Comparison of ENCODE assay signal across 8 cellular contexts in the genomic region with DNA sequence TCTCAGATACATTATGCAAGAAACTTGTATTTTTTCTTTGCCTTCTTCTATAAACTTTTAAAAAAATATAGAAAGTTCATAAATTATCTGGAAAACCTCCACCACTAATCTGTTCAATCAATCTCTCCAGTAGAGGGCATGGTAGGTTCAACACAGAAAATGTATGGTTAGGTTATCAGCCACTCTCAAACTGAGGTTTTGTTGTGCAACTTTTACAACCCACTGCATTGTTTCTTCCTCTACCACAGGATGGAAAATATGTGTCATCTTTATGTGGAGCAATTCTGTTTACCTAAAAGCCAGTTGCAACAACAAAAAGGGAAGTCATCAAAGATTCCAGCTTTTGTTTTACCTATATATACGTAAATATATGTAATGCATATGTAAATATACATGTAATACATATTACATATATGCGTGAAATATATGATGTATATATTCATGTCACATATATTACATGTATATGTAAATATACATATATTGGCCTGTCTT. TPM values are rescaled to one million over a fixed set of nuclear protein-coding genes. Genes with fewer than 3 reads are reported as not detected.
DNase-seq lines count a peak whose midpoint lies in the region; ATAC-seq and TF ChIP-seq lines count a peak whose summit lies in the region.

No MANE protein-coding gene starts in this region.

- DNase-seq in NCI-H1417 (lab: John Stamatoyannopoulos, UW) (peak; percentile 7 to 72 (median 15)), NCI-H1417 treated with DMSO at 0.1 percent for 48 hours (lab: John Stamatoyannopoulos, UW) (no peak), NCI-H526 (lab: John Stamatoyannopoulos, UW) (peak; percentile 8 to 56), astrocyte of the cerebellum (ENCODE audit: low read depth) (peak; percentile 88), kidney glomerular epithelial cell (lab: John Stamatoyannopoulos, UW) (peak; percentile 70), upper lobe of left lung (no peak)

- ATAC-seq in GM18873 (IDR thresholded peaks at IDR 0.05; ENCODE audit: low FRiP score, unreplicated experiment) (peak; percentile 23), HG03159 (IDR thresholded peaks at IDR 0.05; ENCODE audit: unreplicated experiment) (peak; percentile 26), upper lobe of left lung (ENCODE audit: low FRiP score in 2 of 2) (peak; percentile 48 to 68)

- no peaks in the 10 kb centered on the region for H3K36me3 ChIP-seq in upper lobe of left lung

- TF ChIP-seq CTCF in astrocyte of the cerebellum (IDR thresholded peaks at IDR 0.05; ENCODE audit: low read depth, low read length, missing control alignments) (peak; percentile 57), upper lobe of left lung (IDR thresholded peaks at IDR 0.05) (peak; percentile 14 to 67 (median 60))

- 70 to 72% methylated on average over 2 of the region's 2 CpGs for WGBS in upper lobe of left lung, 2 donors

- peak overlapping the region in 2 of 4 donors; percentile 89 to 95 for H3K27ac ChIP-seq in upper lobe of left lung

- TF ChIP-seq EP300 in upper lobe of left lung (IDR thresholded peaks at IDR 0.05) = peak in 2 of 4 donors; percentile 69 to 97

- H3K9me3 ChIP-seq in upper lobe of left lung = no peaks in the 10 kb centered on the region

- H3K27me3 ChIP-seq in upper lobe of left lung = no peaks in the 10 kb centered on the region

- in situ Hi-C loops in astrocyte of the cerebellum (cut with HindIII; ENCODE audit: low sequenced_read_pairs) = no loop called here

- peaks cover 7 to 29% (median 23%) of the 10 kb centered on the region in 4 donors for H3K4me1 ChIP-seq in upper lobe of left lung

- H3K4me3 ChIP-seq in astrocyte of the cerebellum (ENCODE audit: low read depth, low read length) (no peak overlapping the region), upper lobe of left lung (no peak overlapping the region)

- no peak for TF ChIP-seq POLR2A in upper lobe of left lung (IDR thresholded peaks at IDR 0.05)

RNA-seq across cellular contexts. Expression of gene RGS2, which starts 3.0 kb away (rescaled TPM):
- 100 to 1,000 TPM in 1 of 6 donors, 10 to 100 TPM in 5; 10.5 to 134 (median 54.7) TPM for total RNA-seq in upper lobe of left lung

Comparison
In these comparisons a context has a peak if more than half of its experiments do, and no peak if none do; other contexts are left out.
1. DNase-seq: peak in NCI-H1417 (3 of 3), NCI-H526 (2 of 2), astrocyte of the cerebellum (single experiment) and kidney glomerular epithelial cell (single experiment); none in NCI-H1417 treated with DMSO at 0.1 percent for 48 hours (single experiment) and upper lobe of left lung (0 of 2).
2. Peak in every context shown above with its lines, with median percentiles within 50 percentile points of each other: ATAC-seq.